Comparison of ENCODE assay signal across 9 cellular contexts in the genomic region with DNA sequence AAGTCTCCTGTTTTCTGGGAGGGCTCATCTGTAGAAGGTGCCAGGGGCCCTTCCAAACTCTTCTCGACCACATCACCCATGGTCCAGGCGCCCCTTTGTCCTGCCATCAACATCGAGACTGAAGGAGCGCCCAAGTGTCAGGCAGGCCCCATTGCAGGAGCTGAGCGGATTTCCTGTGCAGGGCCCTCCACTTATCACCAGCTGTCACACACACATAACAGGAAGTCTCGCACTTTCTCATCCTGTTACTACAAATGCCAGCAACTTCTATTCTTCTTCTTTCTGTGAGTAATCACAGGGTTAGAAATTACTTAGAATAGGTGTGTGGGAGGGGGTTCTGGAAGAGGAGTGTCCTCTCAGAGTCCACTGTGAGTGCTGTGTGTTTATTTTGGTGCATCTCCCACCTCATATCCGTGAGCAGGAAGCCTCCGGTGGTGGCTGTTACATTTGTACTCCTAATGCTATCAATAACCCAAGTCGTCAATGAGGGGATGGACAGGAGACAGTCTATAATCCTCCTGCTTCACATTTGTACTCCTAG. TPM values are rescaled to one million over a fixed set of nuclear protein-coding genes. Genes with fewer than 3 reads are reported as not detected.
DNase-seq lines count a peak whose midpoint lies in the region; ATAC-seq and TF ChIP-seq lines count a peak whose summit lies in the region.
"Had no signal": no experiment of that assay in that cellular context is flagged by ENCODE, and none has a peak within 500 bp of the region (broad histone marks: within the 10 kb centered on the region; RNA-seq: fewer than 3 reads in every experiment).

A gene with protein sequence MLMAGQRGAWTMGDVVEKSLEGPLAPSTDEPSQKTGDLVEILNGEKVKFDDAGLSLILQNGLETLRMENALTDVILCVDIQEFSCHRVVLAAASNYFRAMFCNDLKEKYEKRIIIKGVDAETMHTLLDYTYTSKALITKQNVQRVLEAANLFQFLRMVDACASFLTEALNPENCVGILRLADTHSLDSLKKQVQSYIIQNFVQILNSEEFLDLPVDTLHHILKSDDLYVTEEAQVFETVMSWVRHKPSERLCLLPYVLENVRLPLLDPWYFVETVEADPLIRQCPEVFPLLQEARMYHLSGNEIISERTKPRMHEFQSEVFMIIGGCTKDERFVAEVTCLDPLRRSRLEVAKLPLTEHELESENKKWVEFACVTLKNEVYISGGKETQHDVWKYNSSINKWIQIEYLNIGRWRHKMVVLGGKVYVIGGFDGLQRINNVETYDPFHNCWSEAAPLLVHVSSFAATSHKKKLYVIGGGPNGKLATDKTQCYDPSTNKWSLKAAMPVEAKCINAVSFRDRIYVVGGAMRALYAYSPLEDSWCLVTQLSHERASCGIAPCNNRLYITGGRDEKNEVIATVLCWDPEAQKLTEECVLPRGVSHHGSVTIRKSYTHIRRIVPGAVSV (minus strand): TSS at position 166 of the 541 bp plus-strand sequence. CDS start 53 bp downstream, at position 113.

- intact Hi-C loops in lower lobe of right lung (cut with DNase I): no loop called here

- peaks cover 50% of the 10 kb centered on the region for H3K36me3 Mint-ChIP-seq in activated T-helper 17 cell treated with anti-CD3 and anti-CD28 coated beads, Interleukin-2, amount 50 U/mL, for 72 hours (ENCODE audit: low read depth)
- H3K36me3 Mint-ChIP-seq in stimulated activated effector memory CD8-positive, alpha-beta T cell treated with anti-CD3 and anti-CD28 coated beads, Interleukin-12 subunit alpha, Interleukin-12 subunit beta, amount 100 ng/mL, for 72 hours: peaks cover 36% of the 10 kb centered on the region
- H3K36me3 Mint-ChIP-seq in chondrocyte (ENCODE audit: low read depth): no peaks in the 10 kb centered on the region

- peak; percentile 89 for ATAC-seq in HG02623 (IDR thresholded peaks at IDR 0.05; ENCODE audit: unreplicated experiment)
- peak; percentile 84 for ATAC-seq in activated T-helper 17 cell treated with anti-CD3 and anti-CD28 coated beads, Interleukin-2, amount 50 U/mL, for 72 hours (replicated peaks)
- peak; percentile 84 to 86 for ATAC-seq in lower lobe of right lung
- ATAC-seq in stimulated activated effector memory CD8-positive, alpha-beta T cell treated with anti-CD3 and anti-CD28 coated beads, Interleukin-12 subunit alpha, Interleukin-12 subunit beta, amount 100 ng/mL, for 72 hours: peak; percentile 92

- peak within 1 kb of the TSS; percentile 94 for H3K9ac ChIP-seq in OCI-LY3 (ENCODE audit: low read length)

- H4K20me1 ChIP-seq in OCI-LY3 (ENCODE audit: insufficient read depth, low read length): peaks cover 7% of the 10 kb centered on the region; the same call in 1 of the 2 replicates

- H3K36me3 ChIP-seq in OCI-LY3 (replicated peaks; ENCODE audit: low read depth, low read length): peaks cover 14% of the 10 kb centered on the region
- no peaks in the 10 kb centered on the region for H3K36me3 ChIP-seq in lower lobe of right lung

- peaks cover 42% of the 10 kb centered on the region for H3K79me2 ChIP-seq in OCI-LY3 (ENCODE audit: low read length)

- H3K4me3 ChIP-seq in OCI-LY3 (ENCODE audit: low read length): peak within 1 kb of the TSS; percentile 91
- peak within 1 kb of the TSS; percentile 52 for H3K4me3 ChIP-seq in lower lobe of right lung

- peak within 1 kb of the TSS; percentile 84 for H3K4me2 ChIP-seq in OCI-LY3 (ENCODE audit: low read length)

- no peaks in the 10 kb centered on the region for H3K27me3 ChIP-seq in OCI-LY3 (ENCODE audit: low read depth, low read length)
- no peaks in the 10 kb centered on the region for H3K27me3 ChIP-seq in lower lobe of right lung (ENCODE audit: low read depth)

- peaks cover 56% of the 10 kb centered on the region for H3K4me1 Mint-ChIP-seq in activated T-helper 17 cell treated with anti-CD3 and anti-CD28 coated beads, Interleukin-2, amount 50 U/mL, for 72 hours
- peaks cover 66% of the 10 kb centered on the region for H3K4me1 Mint-ChIP-seq in stimulated activated effector memory CD8-positive, alpha-beta T cell treated with anti-CD3 and anti-CD28 coated beads, Interleukin-12 subunit alpha, Interleukin-12 subunit beta, amount 100 ng/mL, for 72 hours
- peaks cover 28% of the 10 kb centered on the region for H3K4me1 Mint-ChIP-seq in chondrocyte (ENCODE audit: low read depth)

- TF ChIP-seq CTCF in GM12874 (IDR thresholded peaks at IDR 0.05; ENCODE audit: insufficient read depth, low read depth, low read length) (0 out of 2 replicates have a peak, but pooled peaks have one; percentile 6), OCI-LY3 (IDR thresholded peaks at IDR 0.05; ENCODE audit: low read depth, low read length) (no peak), lower lobe of right lung (IDR thresholded peaks at IDR 0.05) (no peak), chondrocyte (IDR thresholded peaks at IDR 0.05) (no peak)

- no peaks in the 10 kb centered on the region for H3K27me3 Mint-ChIP-seq in activated T-helper 17 cell treated with anti-CD3 and anti-CD28 coated beads, Interleukin-2, amount 50 U/mL, for 72 hours
- H3K27me3 Mint-ChIP-seq in chondrocyte (ENCODE audit: low read depth): no peaks in the 10 kb centered on the region

- H2AFZ ChIP-seq in OCI-LY3 (ENCODE audit: low read depth, low read length): peak within 1 kb of the TSS; percentile 73

- peaks cover 8% of the 10 kb centered on the region; the same call in 1 of the 2 replicates for H3K9me3 ChIP-seq in OCI-LY3 (ENCODE audit: insufficient read depth, low read length)
- no peaks in the 10 kb centered on the region for H3K9me3 ChIP-seq in lower lobe of right lung

- DNase-seq in lower lobe of right lung: peak; percentile 70
- peak; percentile 57 to 89 for DNase-seq in stimulated activated effector memory CD8-positive, alpha-beta T cell treated with anti-CD3 and anti-CD28 coated beads, Interleukin-12 subunit alpha, Interleukin-12 subunit beta, amount 100 ng/mL, for 72 hours (ENCODE audit: low spot score in 2 of 2)
- DNase-seq in chondrocyte (ENCODE audit: low spot score): no peak
- no peak for DNase-seq in DMS53 (lab: John Stamatoyannopoulos, UW)

- peak within 1 kb of the TSS; percentile 99 for H3K4me3 Mint-ChIP-seq in activated T-helper 17 cell treated with anti-CD3 and anti-CD28 coated beads, Interleukin-2, amount 50 U/mL, for 72 hours
- H3K4me3 Mint-ChIP-seq in stimulated activated effector memory CD8-positive, alpha-beta T cell treated with anti-CD3 and anti-CD28 coated beads, Interleukin-12 subunit alpha, Interleukin-12 subunit beta, amount 100 ng/mL, for 72 hours: peak within 1 kb of the TSS; percentile 96
- H3K4me3 Mint-ChIP-seq in chondrocyte (ENCODE audit: unreplicated experiment): no peak within 1 kb of the TSS

- H3K27ac Mint-ChIP-seq in activated T-helper 17 cell treated with anti-CD3 and anti-CD28 coated beads, Interleukin-2, amount 50 U/mL, for 72 hours: peak within 1 kb of the TSS; percentile 100
- peak within 1 kb of the TSS; percentile 98 for H3K27ac Mint-ChIP-seq in stimulated activated effector memory CD8-positive, alpha-beta T cell treated with anti-CD3 and anti-CD28 coated beads, Interleukin-12 subunit alpha, Interleukin-12 subunit beta, amount 100 ng/mL, for 72 hours
- no peak within 1 kb of the TSS for H3K27ac Mint-ChIP-seq in chondrocyte (ENCODE audit: unreplicated experiment)

- peak within 1 kb of the TSS; percentile 97 for H3K27ac ChIP-seq in OCI-LY3 (ENCODE audit: low read length)
- H3K27ac ChIP-seq in lower lobe of right lung: peak within 1 kb of the TSS; percentile 72

- H3K9me3 Mint-ChIP-seq in activated T-helper 17 cell treated with anti-CD3 and anti-CD28 coated beads, Interleukin-2, amount 50 U/mL, for 72 hours: no peaks in the 10 kb centered on the region
- H3K9me3 Mint-ChIP-seq in stimulated activated effector memory CD8-positive, alpha-beta T cell treated with anti-CD3 and anti-CD28 coated beads, Interleukin-12 subunit alpha, Interleukin-12 subunit beta, amount 100 ng/mL, for 72 hours: no peaks in the 10 kb centered on the region
- H3K9me3 Mint-ChIP-seq in chondrocyte (ENCODE audit: low read depth): no peaks in the 10 kb centered on the region

- H3K4me1 ChIP-seq in OCI-LY3 (ENCODE audit: low read length): peaks cover 47% of the 10 kb centered on the region
- peaks cover 14% of the 10 kb centered on the region for H3K4me1 ChIP-seq in lower lobe of right lung

RNA-seq across cellular contexts. Expression of the gene that starts here (rescaled TPM):
- 10 to 100 TPM; 33.5 to 39.7 TPM for total RNA-seq in activated T-helper 17 cell treated with anti-CD3 and anti-CD28 coated beads, Interleukin-2, amount 50 U/mL, for 72 hours
- total RNA-seq in lower lobe of right lung (36.7 TPM), chondrocyte (not detected in 3 replicates)
- total RNA-seq: H1 had no signal

Comparison
In these comparisons a context has a peak if more than half of its experiments do, and no peak if none do; other contexts are left out.
1. RNA of the gene that starts here (total RNA-seq): 33.5 to 39.7 TPM in activated T-helper 17 cell treated with anti-CD3 and anti-CD28 coated beads, Interleukin-2, amount 50 U/mL, for 72 hours and 36.7 TPM in lower lobe of right lung (single experiment); not detected in chondrocyte; every median in the first group is over 10 times any median in the second.
2. DNase-seq: peak in lower lobe of right lung (single experiment) and stimulated activated effector memory CD8-positive, alpha-beta T cell treated with anti-CD3 and anti-CD28 coated beads, Interleukin-12 subunit alpha, Interleukin-12 subunit beta, amount 100 ng/mL, for 72 hours (2 of 2); none in chondrocyte (single experiment) and DMS53 (single experiment).
3. Peak in every context shown above with its lines, with median percentiles within 50 percentile points of each other: ATAC-seq.